Comparison of ENCODE assay signal across 2 cellular contexts in genomic region chr1:13356774-13357173, GRCh38.
A peak's percentile ranks its signal among the peaks of the same experiment; 100 is the strongest.
TF ChIP-seq lines count a peak whose summit lies in the region.

No MANE protein-coding gene starts in this region.

TF ChIP-seq in HEK293, 187 proteins besides CTCF, POLR2A, EP300 and RAD21:
- TF ChIP-seq ZNF654 (tag by site-specific recombination; IDR thresholded peaks at IDR 0.05; ENCODE audit: low read depth), result peak; percentile 67

TF ChIP-seq in GM12878, 131 proteins besides CTCF, POLR2A, EP300 and RAD21:
- peak; percentile 48; the same call in 1 of the 2 replicates for TF ChIP-seq SMC3 (IDR thresholded peaks at IDR 0.05; ENCODE audit: borderline replicate concordance, low read length)
